ENCODE assay signal across 8 cellular contexts in the genomic region with DNA sequence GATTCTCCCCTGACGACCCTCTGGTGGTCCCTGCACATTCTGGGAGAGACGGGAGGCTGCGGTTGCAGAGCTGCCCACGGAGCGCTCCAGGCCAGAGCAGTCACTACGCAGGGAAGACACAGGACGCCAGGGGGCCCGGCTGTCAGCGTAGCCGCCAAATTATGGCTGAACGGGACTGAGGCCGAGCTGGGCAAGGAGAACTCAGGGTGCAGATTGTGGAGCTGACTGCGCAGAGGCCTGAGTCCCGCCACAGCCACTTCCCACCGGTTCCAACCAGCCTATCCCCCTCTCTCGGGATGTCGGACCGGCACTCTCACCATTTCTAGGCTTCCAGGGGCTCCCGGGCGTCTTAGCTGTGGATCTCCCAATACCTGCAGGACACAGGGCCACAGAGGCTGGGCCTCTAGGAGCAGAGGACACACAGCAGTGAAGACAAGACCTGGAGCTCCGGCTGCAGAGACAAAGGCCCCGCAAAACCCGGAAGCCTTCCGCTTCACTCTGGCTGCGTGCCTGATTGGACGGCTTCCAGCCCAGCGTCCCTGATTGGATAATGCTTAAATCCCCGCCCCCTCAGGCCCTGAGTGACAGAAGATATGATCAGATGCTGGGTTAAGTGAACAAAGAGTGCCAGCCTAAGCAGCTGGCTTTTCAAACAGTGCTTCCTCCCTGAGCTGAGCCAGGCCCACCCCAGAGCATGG. TPM values are rescaled to one million over a fixed set of nuclear protein-coding genes. Genes with fewer than 3 reads are reported as not detected.
A peak's percentile ranks its signal among the peaks of the same experiment; 100 is the strongest.
DNase-seq lines count a peak whose midpoint lies in the region; ATAC-seq and TF ChIP-seq lines count a peak whose summit lies in the region.

A gene (minus strand): TSS at position 461 of the 698 bp plus-strand sequence. CDS start 141 bp downstream, at position 320.

- TF ChIP-seq CTCF in ascending aorta (IDR thresholded peaks at IDR 0.05) (peak; percentile 29 to 51 (median 37)), uterus (IDR thresholded peaks at IDR 0.05) (peak in 3 of 4 experiments; percentile 9 to 48 (median 30))

- under 1% methylated on average over 28 of the region's 28 CpGs for WGBS in right cardiac atrium

- H3K36me3 Mint-ChIP-seq in T-helper 17 cell (ENCODE audit: low read depth) = peaks cover 13% of the 10 kb centered on the region

- H3K27ac ChIP-seq in ascending aorta = peak within 1 kb of the TSS; percentile 82 to 90
- peak within 1 kb of the TSS; percentile 96 for H3K27ac ChIP-seq in right cardiac atrium (ENCODE audit: low read length)
- H3K27ac ChIP-seq in uterus = peak within 1 kb of the TSS; percentile 83 to 90

- ATAC-seq in T-helper 17 cell (peak; percentile 96), right cardiac atrium (peak; percentile 98 to 99)

- DNase-seq in GF-D8 (lab: John Stamatoyannopoulos, UW) (peak; percentile 90), H4 (ENCODE audit: low spot score) (peak; percentile 80), MG63 (peak; percentile 80), T-helper 17 cell (peak; percentile 75 to 87 (median 80)), ascending aorta (ENCODE audit: low spot score in 2 of 2) (peak; percentile 78 to 98), right cardiac atrium (peak; percentile 97 to 99 (median 98)), pulmonary artery endothelial cell (ENCODE audit: low read depth, low spot score) (peak; percentile 91), uterus (peak; percentile 94 to 96)

- H3K27ac Mint-ChIP-seq in T-helper 17 cell = peak within 1 kb of the TSS; percentile 99

- peak within 1 kb of the TSS; percentile 52 for H3K4me3 ChIP-seq in MG63
- peak within 1 kb of the TSS; percentile 77 to 91 for H3K4me3 ChIP-seq in ascending aorta
- H3K4me3 ChIP-seq in right cardiac atrium (ENCODE audit: low read length) = peak within 1 kb of the TSS; percentile 83
- H3K4me3 ChIP-seq in uterus = peak within 1 kb of the TSS; percentile 51 to 70

- H3K4me1 ChIP-seq in ascending aorta = peaks cover 0 to 2% of the 10 kb centered on the region in 2 donors
- peaks cover 4% of the 10 kb centered on the region for H3K4me1 ChIP-seq in right cardiac atrium (ENCODE audit: control insufficient read depth, insufficient read depth, low read length)
- H3K4me1 ChIP-seq in uterus = no peaks in the 10 kb centered on the region

- peaks cover 6% of the 10 kb centered on the region for H3K4me1 Mint-ChIP-seq in T-helper 17 cell

- intact Hi-C loops in ascending aorta (cut with DNase I) (loop anchor here (2.0 to 10.0 kb wide), 5 partner anchors 47 to 513 kb away; a partner anchor contains a TSS), right cardiac atrium (cut with DNase I) (no loop called here), uterus (cut with DNase I; ENCODE audit: low total_unique reads) (no loop called here)

- no peaks in the 10 kb centered on the region for H3K27me3 Mint-ChIP-seq in T-helper 17 cell

- H3K9me3 ChIP-seq in MG63 (no peaks in the 10 kb centered on the region), T-helper 17 cell (ENCODE audit: control insufficient read depth, low read length, poor library complexity, severe bottlenecking) (peaks cover 8% of the 10 kb centered on the region), ascending aorta (peaks cover 4 to 27% of the 10 kb centered on the region in 2 donors), right cardiac atrium (ENCODE audit: control insufficient read depth, low read length) (no peaks in the 10 kb centered on the region), uterus (no peaks in the 10 kb centered on the region)

- peak; percentile 48 to 51 for TF ChIP-seq POLR2A in uterus (IDR thresholded peaks at IDR 0.05)

- no peaks in the 10 kb centered on the region for H3K27me3 ChIP-seq in MG63
- H3K27me3 ChIP-seq in ascending aorta = no peaks in the 10 kb centered on the region
- no peaks in the 10 kb centered on the region for H3K27me3 ChIP-seq in right cardiac atrium (ENCODE audit: control insufficient read depth, insufficient read depth)
- H3K27me3 ChIP-seq in uterus = no peaks in the 10 kb centered on the region

- H3K36me3 ChIP-seq in MG63 (no peaks in the 10 kb centered on the region), ascending aorta (peaks cover 11 to 19% of the 10 kb centered on the region in 2 donors), uterus (no peaks in the 10 kb centered on the region)

- peak within 1 kb of the TSS; percentile 99 for H3K4me3 Mint-ChIP-seq in T-helper 17 cell

RNA-seq across cellular contexts. Expression of the gene that starts here (rescaled TPM):
- 2.9 and 3.7 TPM in 2 replicates for total RNA-seq in H4 (2014; rRNA removed; shearing (Covaris generic))
- 1.8 TPM in 1 of 2 replicates, not detected in the other for total RNA-seq in MG63 (2014; rRNA removed; shearing (Covaris generic); ENCODE audit: low replicate concordance)
- 10 to 100 TPM in 1 of 2 donors, 1 to 10 TPM in 1; 8.2 to 17.4 TPM for total RNA-seq in T-helper 17 cell
- 2.4 TPM for total RNA-seq in ascending aorta
- 1 to 10 TPM; 4.8 to 6.4 (median 5.8) TPM for total RNA-seq in right cardiac atrium
- 3.6 TPM for polyA plus RNA-seq in right cardiac atrium
- 5.6 and 7.0 TPM in 2 replicates for total RNA-seq in pulmonary artery endothelial cell
- 10 to 100 TPM in 3 of 4 donors, 1 to 10 TPM in 1; 6.2 to 64.0 (median 30.3) TPM for total RNA-seq in uterus

Comparison
In these comparisons a context has a peak if more than half of its experiments do, and no peak if none do; other contexts are left out.
1. Peak in every context shown above with its lines: DNase-seq, ATAC-seq, H3K4me3 ChIP-seq and H3K27ac ChIP-seq.